In genomic region chr7:50304911-50305621, GRCh38 we compare ENCODE assay signal across 8 cellular contexts.
DNase-seq lines count a peak whose midpoint lies in the region; ATAC-seq and TF ChIP-seq lines count a peak whose summit lies in the region.

No MANE protein-coding gene starts in this region.

- H3K4me1 Mint-ChIP-seq in activated naive CD8-positive, alpha-beta T cell treated with anti-CD3 and anti-CD28 coated beads, Interleukin-2, amount 50 U/mL, for 24 hours, result peaks cover 45% of the 10 kb centered on the region

- H3K4me2 ChIP-seq in OCI-LY1 (ENCODE audit: low read length), result peak overlapping the region; percentile 81

- peak overlapping the region; percentile 97 for H3K9ac ChIP-seq in OCI-LY1 (ENCODE audit: low read length)
- H3K9ac ChIP-seq in mucosa of rectum (ENCODE audit: low read depth in 1 of 2, low read length in 2 of 2), result peak overlapping the region; percentile 65 to 74

- H3K27me3 ChIP-seq in OCI-LY1 (ENCODE audit: insufficient read depth, low read length) (peaks cover 10% of the 10 kb centered on the region; the same call in 1 of the 2 replicates), mucosa of rectum (ENCODE audit: control insufficient read depth in 2 of 2, insufficient read depth in 2 of 2, low read length in 2 of 2) (peaks cover 8 to 13% of the 10 kb centered on the region in 2 donors)

- H3K4me3 Mint-ChIP-seq in activated naive CD8-positive, alpha-beta T cell treated with anti-CD3 and anti-CD28 coated beads, Interleukin-2, amount 50 U/mL, for 24 hours, result peak overlapping the region; percentile 92

- no peaks in the 10 kb centered on the region for H3K9me2 ChIP-seq in OCI-LY1 (ENCODE audit: low read depth, low read length)

- H3K36me3 Mint-ChIP-seq in activated naive CD8-positive, alpha-beta T cell treated with anti-CD3 and anti-CD28 coated beads, Interleukin-2, amount 50 U/mL, for 24 hours (ENCODE audit: low read depth), result peaks cover 51% of the 10 kb centered on the region

- H3K27me3 Mint-ChIP-seq in activated naive CD8-positive, alpha-beta T cell treated with anti-CD3 and anti-CD28 coated beads, Interleukin-2, amount 50 U/mL, for 24 hours, result no peaks in the 10 kb centered on the region

- H3K4me3 ChIP-seq in HEK293 (ENCODE audit: low read depth, low read length) (peak overlapping the region; percentile 48), OCI-LY1 (ENCODE audit: low read depth, low read length, poor library complexity, severe bottlenecking) (peak overlapping the region; percentile 74), mucosa of rectum (ENCODE audit: low read length in 2 of 2) (peak overlapping the region; percentile 58 to 79)

- no peak overlapping the region for H3K27ac ChIP-seq in HEK293 (ENCODE audit: extremely low read depth, low read depth, low read length)
- H3K27ac ChIP-seq in OCI-LY1 (ENCODE audit: low read depth, low read length, poor library complexity, severe bottlenecking), result peak overlapping the region; percentile 93
- H3K27ac ChIP-seq in mucosa of rectum (ENCODE audit: low read depth in 2 of 2, low read length in 2 of 2), result peak overlapping the region; percentile 56 to 74

- H3F3A ChIP-seq in OCI-LY1 (ENCODE audit: insufficient read depth, low read length), result peaks cover 6% of the 10 kb centered on the region; the same call in 1 of the 2 replicates

- peaks cover 51% of the 10 kb centered on the region for H3K79me2 ChIP-seq in OCI-LY1 (ENCODE audit: insufficient read depth, low read length)

- H3K27ac Mint-ChIP-seq in activated naive CD8-positive, alpha-beta T cell treated with anti-CD3 and anti-CD28 coated beads, Interleukin-2, amount 50 U/mL, for 24 hours, result peak overlapping the region; percentile 96

- H3K9me3 ChIP-seq in HEK293 (ENCODE audit: control insufficient read depth, insufficient read depth, low read depth, low read length) (no peaks in the 10 kb centered on the region), OCI-LY1 (ENCODE audit: low read length) (no peaks in the 10 kb centered on the region), mucosa of rectum (ENCODE audit: control insufficient read depth in 2 of 2, low read length in 2 of 2) (no peaks in the 10 kb centered on the region)

- H3K4me1 ChIP-seq in HEK293 (ENCODE audit: control insufficient read depth, insufficient read depth, low read length) (no peaks in the 10 kb centered on the region), OCI-LY1 (ENCODE audit: insufficient read depth, low read length, severe bottlenecking) (peaks cover 38% of the 10 kb centered on the region), mucosa of rectum (ENCODE audit: control insufficient read depth in 2 of 2, insufficient read depth in 2 of 2, low read length in 2 of 2) (no peaks in the 10 kb centered on the region)

- peak; percentile 51 for ATAC-seq in GM18502 (IDR thresholded peaks at IDR 0.05; ENCODE audit: poor library complexity, unreplicated experiment)
- ATAC-seq in activated naive CD8-positive, alpha-beta T cell treated with anti-CD3 and anti-CD28 coated beads, Interleukin-2, amount 50 U/mL, for 24 hours, result peak; percentile 51

- no peak overlapping the region for H2AFZ ChIP-seq in OCI-LY1 (ENCODE audit: low read length)

- H3K9me3 Mint-ChIP-seq in activated naive CD8-positive, alpha-beta T cell treated with anti-CD3 and anti-CD28 coated beads, Interleukin-2, amount 50 U/mL, for 24 hours, result no peaks in the 10 kb centered on the region

- peak; percentile 61 for DNase-seq in activated naive CD8-positive, alpha-beta T cell treated with anti-CD3 and anti-CD28 coated beads, Interleukin-2, amount 50 U/mL, for 24 hours
- DNase-seq in NCI-H526 treated with DMSO at 0.1 percent for 48 hours (lab: John Stamatoyannopoulos, UW) (no peak), NCI-H128 (lab: John Stamatoyannopoulos, UW; ENCODE audit: unreplicated experiment) (no peak), globus pallidus (ENCODE audit: low spot score) (no peak)

- H3K36me3 ChIP-seq in HEK293 (ENCODE audit: control insufficient read depth in 2 of 2, insufficient read depth in 1 of 2, low read length in 2 of 2) (no peaks in the 10 kb centered on the region), OCI-LY1 (ENCODE audit: insufficient read depth, low read length) (peaks cover 15% of the 10 kb centered on the region; the same call in 1 of the 2 replicates), mucosa of rectum (ENCODE audit: control insufficient read depth in 2 of 2, insufficient read depth in 2 of 2, low read length in 2 of 2) (no peaks in the 10 kb centered on the region)

- POLR2A ChIA-PET in HEK293 (lab: Yijun Ruan, JAX), result no interaction called here

- H4K20me1 ChIP-seq in OCI-LY1 (ENCODE audit: insufficient read depth, low read length), result no peaks in the 10 kb centered on the region

- CTCF ChIA-PET in HEK293 (lab: Yijun Ruan, JAX), result no interaction called here

- TF ChIP-seq CTCF in HEK293 (tag by site-specific recombination; IDR thresholded peaks at IDR 0.05) (no peak), OCI-LY1 (IDR thresholded peaks at IDR 0.05; ENCODE audit: low read length) (no peak)

TF ChIP-seq in HEK293, 187 proteins besides CTCF, POLR2A, EP300 and RAD21 (continues in another document):
- TF ChIP-seq ZNF449 (tag by site-specific recombination; IDR thresholded peaks at IDR 0.05), result no peak
- TF ChIP-seq ZNF514 (tag by site-specific recombination; IDR thresholded peaks at IDR 0.05), result no peak
- TF ChIP-seq PRDM10 (tag by site-specific recombination; IDR thresholded peaks at IDR 0.05), result no peak
- TF ChIP-seq MZF1 (tag by site-specific recombination; IDR thresholded peaks at IDR 0.05; ENCODE audit: borderline replicate concordance), result no peak
- no peak for TF ChIP-seq ZNF837 (tag by site-specific recombination; IDR thresholded peaks at IDR 0.05)
- peak; percentile 53 for TF ChIP-seq ZNF335 (tag by site-specific recombination; conservative IDR thresholded peaks at IDR 0.05)
- TF ChIP-seq ZNF175 (tag by site-specific recombination; IDR thresholded peaks at IDR 0.05), result no peak
- peak; percentile 19; the same call in 1 of the 2 replicates for TF ChIP-seq ZBTB20 (tag by site-specific recombination; IDR thresholded peaks at IDR 0.05)
- no peak for TF ChIP-seq ZNF561 (tag by site-specific recombination; IDR thresholded peaks at IDR 0.05; ENCODE audit: borderline replicate concordance)
